In the genomic region with DNA sequence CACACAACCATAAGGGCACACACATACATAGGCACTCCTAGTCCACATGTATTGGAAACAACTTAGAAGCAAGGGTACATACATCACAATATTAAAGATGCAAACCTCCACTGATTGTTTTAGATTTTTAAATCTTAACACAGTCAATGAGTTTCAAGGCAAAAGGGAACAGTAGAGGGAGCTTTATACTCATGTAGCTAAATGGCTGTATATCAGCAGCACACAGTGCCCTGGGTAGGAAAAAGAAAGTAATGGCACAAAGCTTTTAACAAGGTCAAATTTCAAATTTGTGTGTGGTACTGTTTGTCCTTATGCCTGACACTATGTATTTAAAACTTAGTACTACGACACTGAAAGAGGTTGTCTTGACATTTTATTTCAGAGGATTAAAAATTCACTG, we compare ENCODE assay signal across 8 cellular contexts.
A peak's percentile ranks its signal among the peaks of the same experiment; 100 is the strongest.
DNase-seq lines count a peak whose midpoint lies in the region; ATAC-seq and TF ChIP-seq lines count a peak whose summit lies in the region.

No MANE protein-coding gene starts in this region.

- H3K27me3 Mint-ChIP-seq in T-helper 17 cell = no peaks in the 10 kb centered on the region

- DNase-seq in DMS79 (lab: John Stamatoyannopoulos, UW) = peak; percentile 22
- peak; percentile 28 for DNase-seq in KBM-7
- DNase-seq in T-helper 17 cell = no peak
- DNase-seq in foreskin fibroblast = peak; percentile 47 to 75
- no peak for DNase-seq in psoas muscle
- no peak for DNase-seq in activated CD4-positive, alpha-beta T cell treated with anti-CD3 and anti-CD28 coated beads for 4 hours

- H3K9me3 ChIP-seq in T-helper 17 cell (ENCODE audit: control insufficient read depth, low read length, poor library complexity, severe bottlenecking) (no peaks in the 10 kb centered on the region), psoas muscle (no peaks in the 10 kb centered on the region)

- peak overlapping the region; percentile 7 for H3K27ac ChIP-seq in psoas muscle

- peak overlapping the region; percentile 24 for H3K27ac Mint-ChIP-seq in T-helper 17 cell

- peaks cover 5% of the 10 kb centered on the region for H3K4me1 Mint-ChIP-seq in T-helper 17 cell

- TF ChIP-seq CTCF in foreskin fibroblast (IDR thresholded peaks at IDR 0.05; ENCODE audit: low read depth, low read length) = peak; percentile 69
- TF ChIP-seq CTCF in psoas muscle (IDR thresholded peaks at IDR 0.05) = peak; percentile 56

- H3K4me1 ChIP-seq in psoas muscle = peaks cover 38% of the 10 kb centered on the region

- H3K4me3 ChIP-seq in foreskin fibroblast (ENCODE audit: low read depth in 1 of 2, low read length in 2 of 2) = no peak overlapping the region
- no peak overlapping the region for H3K4me3 ChIP-seq in psoas muscle

- H3K27me3 ChIP-seq in psoas muscle (ENCODE audit: insufficient read depth in 3 of 3, low read length in 2 of 3) = no peaks in the 10 kb centered on the region

- H3K36me3 ChIP-seq in psoas muscle (ENCODE audit: insufficient read depth in 1 of 2, low read depth in 1 of 2) = peaks cover 0 to 52% of the 10 kb centered on the region in 2 donors

- no peak overlapping the region for H3K4me3 Mint-ChIP-seq in T-helper 17 cell

- intact Hi-C loops in psoas muscle (cut with DNase I) = loop anchor here (5.0 kb wide), 1 partner anchor 222 kb away; no protein-coding TSS in a partner anchor

- ATAC-seq in T-helper 17 cell (no peak), psoas muscle (peak; percentile 66 to 83 (median 78)), GM19324 (IDR thresholded peaks at IDR 0.05; ENCODE audit: low FRiP score, unreplicated experiment) (no peak), HG02571 (IDR thresholded peaks at IDR 0.05; ENCODE audit: unreplicated experiment) (no peak)

- H3K36me3 Mint-ChIP-seq in T-helper 17 cell (ENCODE audit: low read depth) = peaks cover 8% of the 10 kb centered on the region

- in situ Hi-C loops in KBM-7 (cut with MboI; ENCODE audit: low pct_unique_long_range_greater_than_20kb, low sequenced_read_pairs) = no loop called here

- 12 to 20% (median 13%) methylated on average over 1 of the region's 1 CpG for WGBS in psoas muscle, 3 donors

Comparison
In these comparisons a context has a peak if more than half of its experiments do, and no peak if none do; other contexts are left out.
1. DNase-seq: peak in DMS79 (single experiment), KBM-7 (single experiment) and foreskin fibroblast (2 of 2); none in T-helper 17 cell (0 of 3), psoas muscle (0 of 2) and activated CD4-positive, alpha-beta T cell treated with anti-CD3 and anti-CD28 coated beads for 4 hours (0 of 2).
2. ATAC-seq: peak in psoas muscle (4 of 4); none in T-helper 17 cell (single experiment), GM19324 (single experiment) and HG02571 (single experiment).